In the genomic region with DNA sequence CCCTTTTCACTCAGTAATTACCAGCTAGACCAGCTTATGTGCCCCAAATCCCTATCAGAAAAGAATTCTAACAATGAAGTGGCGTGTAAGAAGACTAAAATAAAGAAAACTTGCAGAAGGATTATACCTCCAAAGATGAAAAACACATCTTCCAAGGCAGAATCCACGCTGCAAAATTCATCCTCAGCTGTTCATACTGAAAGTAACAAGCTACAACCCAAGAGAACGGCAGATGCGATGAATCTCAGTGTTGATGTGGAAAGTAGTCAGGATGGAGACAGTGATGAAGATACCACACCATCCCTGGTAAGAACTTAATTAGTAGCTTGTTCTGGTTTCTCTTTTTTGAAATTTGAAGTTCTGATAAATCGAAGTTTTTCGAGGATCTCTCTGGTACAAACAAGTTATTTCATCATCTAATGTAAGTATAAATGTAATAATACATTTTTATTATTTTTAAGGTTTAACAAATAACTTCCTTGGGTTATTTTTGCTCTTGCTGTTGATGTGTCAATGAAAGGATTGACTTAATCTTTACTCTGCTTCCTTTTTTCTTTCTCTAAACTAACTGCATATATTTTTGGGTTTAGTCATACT, we compare ENCODE assay signal across 10 cellular contexts. TPM values are rescaled to one million over a fixed set of nuclear protein-coding genes. Genes with fewer than 3 reads are reported as not detected.
DNase-seq lines count a peak whose midpoint lies in the region; ATAC-seq and TF ChIP-seq lines count a peak whose summit lies in the region.
"Had no signal": no experiment of that assay in that cellular context is flagged by ENCODE, and none has a peak within 500 bp of the region (broad histone marks: within the 10 kb centered on the region; RNA-seq: fewer than 3 reads in every experiment).

No MANE protein-coding gene starts in this region.

- peaks cover 18% of the 10 kb centered on the region for H3F3A ChIP-seq in SK-N-SH (replicated peaks; ENCODE audit: insufficient read depth)

- H3K27me3 ChIP-seq in SK-N-SH (ENCODE audit: insufficient read depth) (no peaks in the 10 kb centered on the region), Peyer's patch (no peaks in the 10 kb centered on the region), endodermal cell (ENCODE audit: control insufficient read depth, insufficient read depth, low read length, poor library complexity, severe bottlenecking) (no peaks in the 10 kb centered on the region)

- H3K27me3 Mint-ChIP-seq in endodermal cell (ENCODE audit: insufficient read depth), result peaks cover 3% of the 10 kb centered on the region
- H3K27me3 Mint-ChIP-seq: dendritic cell treated with granulocyte-macrophage colony-stimulating factor and Interleukin-4, amounts not matched to agents 40 ng/mL and 50 ng/mL, for 4 days had no signal

- H3K9ac ChIP-seq in SK-N-SH, result peak overlapping the region; percentile 59; the same call in 1 of the 2 replicates
- no peak overlapping the region for H3K9ac ChIP-seq in endodermal cell (ENCODE audit: extremely low read depth, low read length, poor library complexity, severe bottlenecking)

- H4K20me1 ChIP-seq in SK-N-SH (ENCODE audit: insufficient read depth), result no peaks in the 10 kb centered on the region

- H2AFZ ChIP-seq in SK-N-SH (ENCODE audit: low read depth), result peak overlapping the region; percentile 86; the same call in 1 of the 2 replicates

- TF ChIP-seq CTCF in SK-N-SH (IDR thresholded peaks at IDR 0.05) (no peak), Peyer's patch (IDR thresholded peaks at IDR 0.05) (no peak), endodermal cell (conservative IDR thresholded peaks at IDR 0.05) (no peak)

- no peak for TF ChIP-seq POLR2A in Peyer's patch (IDR thresholded peaks at IDR 0.05)

- 63% methylated on average over 6 of the region's 6 CpGs for WGBS in SK-N-SH (ENCODE audit: low lambda C conversion rate)
- 90 to 95% methylated on average over 3 to 4 of the region's 6 CpGs for WGBS in endodermal cell (ENCODE audit: insufficient coverage in 1 of 2, insufficient read length in 1 of 2), 2 experiments

- DNase-seq in SK-N-SH (peak; percentile 23), Peyer's patch (no peak), endodermal cell (no peak), COLO668 (lab: John Stamatoyannopoulos, UW; ENCODE audit: unreplicated experiment) (no peak), sciatic nerve (ENCODE audit: low spot score) (no peak), UCSD-AML1 (lab: John Stamatoyannopoulos, UW; ENCODE audit: unreplicated experiment) (no peak)
- peak; percentile 38 for DNase-seq in stimulated activated CD8-positive, alpha-beta memory T cell treated with anti-CD3 and anti-CD28 coated beads, Interleukin-4, amount 100 ng/mL, for 48 hours
- DNase-seq: KBM-7 had no signal

- peaks cover 70% of the 10 kb centered on the region for H3K79me2 ChIP-seq in SK-N-SH (ENCODE audit: insufficient read depth)

- H3K4me1 ChIP-seq in SK-N-SH (ENCODE audit: control insufficient read depth in 1 of 2, insufficient read depth in 2 of 2, low read depth in 1 of 2, low read length in 1 of 2) (peaks cover 7% of the 10 kb centered on the region in 2 experiments; a peak in 2 of 4 replicates), Peyer's patch (peaks cover 0 to 40% (median 9%) of the 10 kb centered on the region in 4 donors), endodermal cell (ENCODE audit: control insufficient read depth, insufficient read depth, low read length) (no peaks in the 10 kb centered on the region)

- no peaks in the 10 kb centered on the region for H3K4me1 Mint-ChIP-seq in endodermal cell

- H3K9me3 Mint-ChIP-seq in endodermal cell, result peaks cover 4% of the 10 kb centered on the region
- H3K9me3 Mint-ChIP-seq: dendritic cell treated with granulocyte-macrophage colony-stimulating factor and Interleukin-4, amounts not matched to agents 40 ng/mL and 50 ng/mL, for 4 days had no signal

- peak overlapping the region; percentile 69 for H3K4me3 Mint-ChIP-seq in endodermal cell

- H3K4me3 ChIP-seq in SK-N-SH (ENCODE audit: low read depth in 2 of 2, low read length in 1 of 2), result peak overlapping the region; percentile 53 to 66; a peak in 3 of 4 replicates
- peak overlapping the region in 1 of 4 donors; percentile 65 for H3K4me3 ChIP-seq in Peyer's patch
- peak overlapping the region; percentile 73 for H3K4me3 ChIP-seq in endodermal cell (ENCODE audit: low read length)

- H3K27ac Mint-ChIP-seq in endodermal cell, result no peak overlapping the region

- H3K36me3 ChIP-seq in SK-N-SH (replicated peaks in 1 of 2; ENCODE audit: control insufficient read depth in 1 of 2, insufficient read depth in 2 of 2, low read length in 1 of 2), result no peaks in the 10 kb centered on the region
- H3K36me3 ChIP-seq in Peyer's patch, result no peaks in the 10 kb centered on the region
- H3K36me3 ChIP-seq in endodermal cell (ENCODE audit: control insufficient read depth, insufficient read depth, low read length), result peaks cover 9% of the 10 kb centered on the region

- ATAC-seq in SK-N-SH treated with all-trans-retinoic acid at 6 μM for 48 hours (no peak), sciatic nerve (no peak)

- CTCF ChIA-PET in SK-N-SH (lab: Yijun Ruan, JAX), result interaction anchor here (1.2 to 1.6 kb wide), 2 partner anchors 44 to 75 kb away, joined by 3 to 4 read pairs; no protein-coding TSS in a partner anchor

- H3K4me2 ChIP-seq in SK-N-SH, result peak overlapping the region; percentile 77

- no peak for TF ChIP-seq EP300 in SK-N-SH (IDR thresholded peaks at IDR 0.05; ENCODE audit: borderline replicate concordance in 1 of 2, low read depth in 1 of 2, low read length in 1 of 2)

- peak overlapping the region in 1 of 2 experiments; percentile 38; a peak in 1 of 4 replicates for H3K27ac ChIP-seq in SK-N-SH (ENCODE audit: low read depth in 2 of 2, low read length in 1 of 2)
- H3K27ac ChIP-seq in Peyer's patch, result peak overlapping the region in 3 of 4 donors; percentile 67 to 77 (median 75)
- no peak overlapping the region for H3K27ac ChIP-seq in endodermal cell (ENCODE audit: low read depth, low read length)

- intact Hi-C loops in sciatic nerve (cut with DNase I), result no loop called here

- H3K9me2 ChIP-seq in SK-N-SH, result no peaks in the 10 kb centered on the region

- H3K36me3 Mint-ChIP-seq in endodermal cell (ENCODE audit: low read depth), result peaks cover 14% of the 10 kb centered on the region

- TF ChIP-seq RAD21 in SK-N-SH (IDR thresholded peaks at IDR 0.05; ENCODE audit: low read length), result no peak

- H3K9me3 ChIP-seq in SK-N-SH (no peaks in the 10 kb centered on the region), Peyer's patch (no peaks in the 10 kb centered on the region), endodermal cell (ENCODE audit: control insufficient read depth, low read length) (peaks cover 7% of the 10 kb centered on the region)

- POLR2A ChIA-PET in SK-N-SH (lab: Yijun Ruan, JAX), result interaction anchor here (0.9 kb wide), 1 partner anchor 11 kb away, joined by 3 read pairs; no protein-coding TSS in a partner anchor

TF ChIP-seq in SK-N-SH, 30 proteins besides CTCF, POLR2A, EP300 and RAD21 (continues in another document):
- TF ChIP-seq SIN3A (IDR thresholded peaks at IDR 0.05; ENCODE audit: borderline replicate concordance, low read depth, low read length) (no peak), RFX5 (IDR thresholded peaks at IDR 0.05; ENCODE audit: low read length) (no peak)

TF ChIP-seq in SK-N-SH treated with all-trans-retinoic acid at 6 μM for 48 hours, 23 proteins besides CTCF, POLR2A, EP300 and RAD21 (continues in another document):
- TF ChIP-seq TCF4 (CRISPR knock-in tag; IDR thresholded peaks at IDR 0.05; ENCODE audit: borderline replicate concordance) (no peak), GLIS3 (CRISPR knock-in tag; IDR thresholded peaks at IDR 0.05) (no peak)

RNA-seq across cellular contexts. Expression of a gene that starts 1.4 kb away (rescaled TPM):
- polyA plus RNA-seq in SK-N-SH (2012; rRNA removed), result 1.8 TPM in 2 replicates
- 2.6 and 2.9 TPM in 2 replicates for polyA plus RNA-seq in SK-N-SH (2012; cell fraction: cytosol; rRNA removed)
- polyA plus RNA-seq in SK-N-SH (2012; cell fraction: nucleus; rRNA removed), result 1.2 and 2.2 TPM in 2 replicates
- total RNA-seq in Peyer's patch (10 to 100 TPM in 1 of 4 donors, 1 to 10 TPM in 3; 2.7 to 21.5 (median 4.1) TPM), endodermal cell (10 to 100 TPM; 22.6 to 34.4 TPM), sciatic nerve (5.1 TPM)
- polyA plus RNA-seq in endodermal cell (2013, experiment 1 of 2), result 20.9 TPM
- 21.0 TPM for polyA plus RNA-seq in endodermal cell (2013, experiment 2 of 2)

RNA-seq across cellular contexts. Expression of a gene that starts 3.7 kb away (rescaled TPM):
- 16.5 and 18.4 TPM in 2 replicates for polyA plus RNA-seq in SK-N-SH (2012; rRNA removed)
- polyA plus RNA-seq in SK-N-SH (2012; cell fraction: cytosol; rRNA removed), result 22.0 and 28.5 TPM in 2 replicates
- polyA plus RNA-seq in SK-N-SH (2012; cell fraction: nucleus; rRNA removed), result 7.9 and 15.1 TPM in 2 replicates
- total RNA-seq in Peyer's patch (10 to 100 TPM in 2 of 4 donors, 1 to 10 TPM in 2; 6.1 to 21.7 (median 10.4) TPM), endodermal cell (10 to 100 TPM; 35.3 to 48.5 TPM), sciatic nerve (17.3 TPM)
- polyA plus RNA-seq in endodermal cell (2013, experiment 1 of 2), result 38.7 TPM
- polyA plus RNA-seq in endodermal cell (2013, experiment 2 of 2), result 36.3 TPM

RNA-seq across cellular contexts. Expression of a gene that starts 27.8 kb away (rescaled TPM):
- polyA plus RNA-seq in SK-N-SH (2012; rRNA removed), result 8.9 and 11.5 TPM in 2 replicates
- 13.5 and 25.3 TPM in 2 replicates for polyA plus RNA-seq in SK-N-SH (2012; cell fraction: cytosol; rRNA removed)
- polyA plus RNA-seq in SK-N-SH (2012; cell fraction: nucleus; rRNA removed), result 18.5 and 26.1 TPM in 2 replicates
- total RNA-seq in Peyer's patch (10 to 100 TPM; 13.0 to 38.0 (median 21.5) TPM), endodermal cell (10 to 100 TPM; 11.3 to 18.5 TPM), sciatic nerve (13.6 TPM)
- 12.2 TPM for polyA plus RNA-seq in endodermal cell (2013, experiment 1 of 2)
- 9.7 TPM for polyA plus RNA-seq in endodermal cell (2013, experiment 2 of 2)

RNA-seq across cellular contexts. Expression of a gene that starts 28.1 kb away (rescaled TPM):
- polyA plus RNA-seq in SK-N-SH (2012; rRNA removed), result 0.05 TPM in 1 of 2 replicates, not detected in the other
- 0.04 and 0.05 TPM in 2 replicates for polyA plus RNA-seq in SK-N-SH (2012; cell fraction: cytosol; rRNA removed)
- polyA plus RNA-seq in SK-N-SH (2012; cell fraction: nucleus; rRNA removed), result 0.24 and 0.29 TPM in 2 replicates
- not detected for total RNA-seq in Peyer's patch
- total RNA-seq in endodermal cell, result under 1 TPM in 1 of 2 donors, not detected in 1; 0.18 TPM
- 0.36 TPM for polyA plus RNA-seq in endodermal cell (2013, experiment 1 of 2)
- polyA plus RNA-seq in endodermal cell (2013, experiment 2 of 2), result not detected
- 0.31 TPM for total RNA-seq in sciatic nerve

RNA-seq across cellular contexts. Expression of a gene that starts 36.0 kb away (rescaled TPM):
- polyA plus RNA-seq in SK-N-SH (2012; rRNA removed), result 935 and 1,369 TPM in 2 replicates
- 948 and 1,077 TPM in 2 replicates for polyA plus RNA-seq in SK-N-SH (2012; cell fraction: cytosol; rRNA removed)
- 611 and 1,260 TPM in 2 replicates for polyA plus RNA-seq in SK-N-SH (2012; cell fraction: nucleus; rRNA removed)
- total RNA-seq in Peyer's patch (100 to 1,000 TPM; 647 to 897 (median 711) TPM), endodermal cell (100 to 1,000 TPM; 613 to 648 TPM), sciatic nerve (656 TPM)
- 582 TPM for polyA plus RNA-seq in endodermal cell (2013, experiment 1 of 2)
- polyA plus RNA-seq in endodermal cell (2013, experiment 2 of 2), result 519 TPM

Comparison
In these comparisons a context has a peak if more than half of its experiments do, and no peak if none do; other contexts are left out.
1. DNase-seq: peak in SK-N-SH (single experiment) and stimulated activated CD8-positive, alpha-beta memory T cell treated with anti-CD3 and anti-CD28 coated beads, Interleukin-4, amount 100 ng/mL, for 48 hours (single experiment); none in Peyer's patch (0 of 3), endodermal cell (single experiment), COLO668 (single experiment), sciatic nerve (single experiment) and UCSD-AML1 (single experiment).